ENCODE assay signal across 16 cellular contexts in the genomic region with DNA sequence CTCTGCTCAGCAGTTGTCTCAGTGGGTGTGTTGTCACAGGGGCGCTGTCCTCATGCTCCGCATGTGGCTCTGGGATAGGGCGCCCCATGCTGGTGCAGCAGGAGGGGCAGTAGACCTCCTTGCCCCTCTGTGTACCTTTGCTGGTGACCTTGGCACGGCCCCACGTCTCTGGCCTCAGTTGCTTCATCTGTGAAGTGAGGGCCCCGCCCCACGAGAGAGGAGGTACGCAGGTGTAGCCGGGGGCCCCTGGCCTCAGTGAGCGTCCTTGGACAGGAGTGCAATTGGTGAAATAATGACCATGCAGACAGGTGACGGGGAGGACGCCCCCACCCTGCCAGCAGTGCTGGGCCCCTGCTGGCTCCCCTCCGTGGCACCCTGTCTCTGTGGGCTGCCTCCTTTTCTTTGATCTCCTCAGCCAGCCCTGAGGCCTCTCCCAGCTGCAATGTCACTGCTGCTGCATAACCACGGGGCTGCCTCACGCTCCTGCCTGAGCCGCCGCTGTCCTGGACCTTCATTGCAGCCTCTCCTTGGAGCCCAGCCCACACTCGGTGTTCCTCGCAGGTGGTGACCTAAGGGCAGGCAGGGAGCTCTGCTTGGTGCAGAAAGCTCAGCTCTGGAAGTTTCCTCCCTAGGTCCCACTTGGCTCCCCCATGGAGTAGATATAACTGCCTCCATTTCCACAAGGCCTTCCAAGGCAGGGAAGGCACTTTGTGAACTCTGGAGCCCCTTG.
"Had no signal": no experiment of that assay in that cellular context is flagged by ENCODE, and none has a peak within 500 bp of the region (broad histone marks: within the 10 kb centered on the region; RNA-seq: fewer than 3 reads in every experiment).

No MANE protein-coding gene starts in this region.

- H3K4me3 ChIP-seq: esophagus muscularis mucosa, left ventricle myocardium inferior, neural progenitor cell, pancreas, transverse colon had no signal

- DNase-seq: activated CD4-positive, alpha-beta T cell treated with anti-CD3 and anti-CD28 coated beads for 48 hours; activated effector memory CD4-positive, alpha-beta T cell treated with anti-CD3 and anti-CD28 coated beads, Interleukin-2, amount 50 U/mL, for 16 hours; activated T-cell treated with anti-CD3 and anti-CD28 coated beads, Interleukin-2, amount 50 U/mL, for 24 hours; amniotic stem cell; brain microvascular endothelial cell; left ventricle myocardium inferior; mesendoderm; small intestine; transverse colon had no signal

- H3K4me1 ChIP-seq: neural progenitor cell, pancreas, transverse colon had no signal

- H3K4me3 Mint-ChIP-seq: activated T-cell treated with anti-CD3 and anti-CD28 coated beads, Interleukin-2, amount 50 U/mL, for 24 hours; neural progenitor cell; stimulated activated memory B cell treated with anti-CD40 and anti-IgM and Interleukin-4, amounts not matched to agents 10 μg/mL and 1 μg/mL and 100 μg/mL, for 72 hours; T-helper 1 cell treated with Interleukin-12 subunit alpha and Interleukin-12 subunit beta and Interleukin-4 antibody, amounts not matched to agents 30 μg/mL and 1 μg/mL, for 36 hours; WTC11 had no signal

- H3K4me1 Mint-ChIP-seq: stimulated activated memory B cell treated with anti-CD40 and anti-IgM and Interleukin-4, amounts not matched to agents 10 μg/mL and 1 μg/mL and 100 μg/mL, for 72 hours; WTC11 had no signal

- H3K27ac ChIP-seq: brain microvascular endothelial cell, esophagus muscularis mucosa, left ventricle myocardium inferior, neural progenitor cell, pancreas, transverse colon had no signal

- H3K9me3 ChIP-seq: pancreas had no signal

- ATAC-seq: activated naive CD4-positive, alpha-beta T cell treated with anti-CD3 and anti-CD28 coated beads, Interleukin-2, amount 50 U/mL, for 72 hours; pancreas; stimulated activated memory B cell treated with anti-CD40 and anti-IgM and Interleukin-4, amounts not matched to agents 10 μg/mL and 1 μg/mL and 100 μg/mL, for 72 hours; WTC11 had no signal

- H3K27ac Mint-ChIP-seq: activated naive CD4-positive, alpha-beta T cell treated with anti-CD3 and anti-CD28 coated beads, Interleukin-2, amount 50 U/mL, for 72 hours; activated T-cell treated with anti-CD3 and anti-CD28 coated beads, Interleukin-2, amount 50 U/mL, for 24 hours; neural progenitor cell; stimulated activated memory B cell treated with anti-CD40 and anti-IgM and Interleukin-4, amounts not matched to agents 10 μg/mL and 1 μg/mL and 100 μg/mL, for 72 hours; T-helper 1 cell treated with Interleukin-12 subunit alpha and Interleukin-12 subunit beta and Interleukin-4 antibody, amounts not matched to agents 30 μg/mL and 1 μg/mL, for 36 hours; WTC11 had no signal

- H3K27me3 ChIP-seq: brain microvascular endothelial cell, esophagus muscularis mucosa, neural progenitor cell, pancreas, transverse colon had no signal
